Comparison of ENCODE assay signal across 12 cellular contexts in the genomic region with DNA sequence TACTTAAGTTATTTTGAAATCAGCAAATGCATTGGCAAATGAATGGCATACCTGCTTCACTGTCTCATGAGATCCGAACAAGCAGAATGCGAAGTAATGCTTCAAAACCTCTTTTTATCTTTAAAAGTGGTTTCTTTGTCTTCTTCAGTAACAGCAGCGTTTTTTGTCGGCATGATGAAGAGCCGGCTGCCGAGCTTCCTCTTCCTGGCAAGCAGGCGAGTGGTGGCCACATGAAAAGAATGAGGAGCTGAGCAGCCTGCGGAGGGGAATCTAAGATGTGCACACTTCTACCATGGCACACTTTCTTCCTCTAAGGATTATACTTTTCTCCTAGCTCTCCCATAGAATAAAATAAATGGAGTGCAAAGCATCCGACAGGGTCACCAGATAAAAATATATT. TPM values are rescaled to one million over a fixed set of nuclear protein-coding genes. Genes with fewer than 3 reads are reported as not detected.
DNase-seq lines count a peak whose midpoint lies in the region; ATAC-seq and TF ChIP-seq lines count a peak whose summit lies in the region.
"Had no signal": no experiment of that assay in that cellular context is flagged by ENCODE, and none has a peak within 500 bp of the region (broad histone marks: within the 10 kb centered on the region; RNA-seq: fewer than 3 reads in every experiment).

No MANE protein-coding gene starts in this region.

- no peak for TF ChIP-seq CTCF in left ventricle myocardium inferior (IDR thresholded peaks at IDR 0.05; ENCODE audit: borderline replicate concordance)
- no peak for TF ChIP-seq CTCF in omental fat pad (IDR thresholded peaks at IDR 0.05)

- no peak overlapping the region for H3K27ac ChIP-seq in left ventricle myocardium inferior (replicated peaks)

- H3K27me3 Mint-ChIP-seq in activated T-helper 17 cell treated with anti-CD3 and anti-CD28 coated beads, Interleukin-2, amount 50 U/mL, for 72 hours: no peaks in the 10 kb centered on the region

- no peaks in the 10 kb centered on the region for H3K36me3 ChIP-seq in left ventricle myocardium inferior

- H3K4me3 Mint-ChIP-seq in activated T-helper 17 cell treated with anti-CD3 and anti-CD28 coated beads, Interleukin-2, amount 50 U/mL, for 72 hours: peak overlapping the region; percentile 48
- H3K4me3 Mint-ChIP-seq: activated B cell treated with CpG ODN at 0.5 μM for 24 hours had no signal

- H3K4me3 ChIP-seq in left ventricle myocardium inferior: no peak overlapping the region

- intact Hi-C loops in cardiac septum (cut with DNase I): no loop called here
- intact Hi-C loops in left ventricle myocardium inferior (cut with micrococcal nuclease): no loop called here

- H3K4me1 Mint-ChIP-seq in activated T-helper 17 cell treated with anti-CD3 and anti-CD28 coated beads, Interleukin-2, amount 50 U/mL, for 72 hours: peaks cover 16% of the 10 kb centered on the region

- H3K27me3 ChIP-seq in left ventricle myocardium inferior (ENCODE audit: low read depth): peaks cover 15% of the 10 kb centered on the region

- ATAC-seq in activated T-helper 17 cell treated with anti-CD3 and anti-CD28 coated beads, Interleukin-2, amount 50 U/mL, for 72 hours (replicated peaks): peak; percentile 37
- no peak for ATAC-seq in omental fat pad (ENCODE audit: low FRiP score)
- ATAC-seq: PC-3 had no signal

- H3K27ac Mint-ChIP-seq in activated T-helper 17 cell treated with anti-CD3 and anti-CD28 coated beads, Interleukin-2, amount 50 U/mL, for 72 hours: peak overlapping the region; percentile 68
- H3K27ac Mint-ChIP-seq: activated B cell treated with CpG ODN at 0.5 μM for 24 hours had no signal

- peaks cover 8% of the 10 kb centered on the region for H3K4me1 ChIP-seq in left ventricle myocardium inferior

- DNase-seq in GDM1 (lab: John Stamatoyannopoulos, UW) (peak; percentile 5), T-helper 2 cell (peak in 3 of 5 experiments; percentile 34 to 68 (median 39)), cardiac septum (ENCODE audit: low spot score) (no peak), left ventricle myocardium inferior (no peak), RPMI8226 (no peak), omental fat pad (ENCODE audit: low spot score) (no peak)
- DNase-seq in stimulated activated CD4-positive, alpha-beta T cell treated with anti-CD3 and anti-CD28 coated beads, Interleukin-15, amount 100 ng/mL, for 48 hours (ENCODE audit: low read depth in 2 of 2): peak; percentile 8
- DNase-seq: activated B cell treated with CpG ODN at 0.5 μM for 24 hours, Calu3, NCI-H1694 treated with DMSO at 0.1 percent for 48 hours, PC-3 had no signal

- no peaks in the 10 kb centered on the region for H3K9me3 ChIP-seq in left ventricle myocardium inferior (replicated peaks)

- no peaks in the 10 kb centered on the region for H3K9me3 Mint-ChIP-seq in activated T-helper 17 cell treated with anti-CD3 and anti-CD28 coated beads, Interleukin-2, amount 50 U/mL, for 72 hours
- H3K9me3 Mint-ChIP-seq: activated B cell treated with CpG ODN at 0.5 μM for 24 hours had no signal

- H3K36me3 Mint-ChIP-seq in activated T-helper 17 cell treated with anti-CD3 and anti-CD28 coated beads, Interleukin-2, amount 50 U/mL, for 72 hours (ENCODE audit: low read depth): no peaks in the 10 kb centered on the region

RNA-seq across cellular contexts. Expression of gene AKTIP, which starts 42.4 kb away (rescaled TPM):
- total RNA-seq in activated T-helper 17 cell treated with anti-CD3 and anti-CD28 coated beads, Interleukin-2, amount 50 U/mL, for 72 hours: 10 to 100 TPM; 21.8 to 24.5 TPM
- total RNA-seq in cardiac septum: 63.1 TPM
- 95.0 TPM for total RNA-seq in left ventricle myocardium inferior
- 10 to 100 TPM; 22.6 to 57.4 (median 37.6) TPM for total RNA-seq in omental fat pad

Comparison
In these comparisons a context has a peak if more than half of its experiments do, and no peak if none do; other contexts are left out.
1. DNase-seq: peak in GDM1 (single experiment), T-helper 2 cell (3 of 5) and stimulated activated CD4-positive, alpha-beta T cell treated with anti-CD3 and anti-CD28 coated beads, Interleukin-15, amount 100 ng/mL, for 48 hours (2 of 2); none in cardiac septum (single experiment), left ventricle myocardium inferior (single experiment), RPMI8226 (single experiment) and omental fat pad (single experiment).